25 cellular contexts compared by ENCODE assay signal in the genomic region with DNA sequence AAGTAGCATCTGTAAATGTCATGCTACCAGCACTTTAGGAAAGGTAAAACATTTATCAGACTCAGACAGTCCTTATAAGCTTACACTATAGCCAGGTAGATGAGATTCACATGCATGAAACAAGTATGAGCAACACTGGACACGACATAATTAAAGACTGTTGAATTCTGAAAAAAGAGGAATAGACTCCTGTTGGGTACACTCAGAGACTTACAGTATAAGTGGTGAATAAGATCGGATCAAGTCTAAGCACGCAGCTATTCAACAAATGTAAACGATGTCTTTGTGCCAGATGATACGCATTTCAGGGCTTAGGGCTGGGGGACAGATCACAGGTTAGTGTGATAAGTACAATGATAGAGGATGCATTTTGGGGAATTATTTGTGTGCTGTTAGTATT.
"Had no signal": no experiment of that assay in that cellular context is flagged by ENCODE, and none has a peak within 500 bp of the region (broad histone marks: within the 10 kb centered on the region; RNA-seq: fewer than 3 reads in every experiment).

No MANE protein-coding gene starts in this region.

- H3K27me3 ChIP-seq: dorsolateral prefrontal cortex, esophagus squamous epithelium, ovary, spleen, tibial nerve, upper lobe of left lung had no signal

- H3K36me3 ChIP-seq: esophagus squamous epithelium, ovary, spleen, thoracic aorta, tibial nerve, upper lobe of left lung had no signal

- H3K4me3 ChIP-seq: dorsolateral prefrontal cortex, esophagus squamous epithelium, lung, ovary, psoas muscle, skin epidermis, spleen, thoracic aorta, tibial nerve, upper lobe of left lung had no signal

- H3K9me3 ChIP-seq: esophagus squamous epithelium, ovary, psoas muscle, spleen, thoracic aorta, tibial nerve, upper lobe of left lung had no signal

- ATAC-seq: left lobe of liver; natural killer cell; psoas muscle; right cardiac atrium; stimulated activated memory B cell treated with anti-CD40 and anti-IgM and Interleukin-4, amounts not matched to agents 10 μg/mL and 1 μg/mL and 100 μg/mL, for 72 hours; stimulated activated naive CD8-positive, alpha-beta T cell treated with anti-CD3 and anti-CD28 coated beads, Interleukin-15, Interleukin-2, amounts not matched to agents 100 U/mL and 50 U/mL, for 24 hours had no signal

- H3K27ac ChIP-seq: dorsolateral prefrontal cortex, esophagus squamous epithelium, ovary, psoas muscle, skin epidermis, spleen, thoracic aorta, tibial nerve, upper lobe of left lung had no signal

- DNase-seq: dorsolateral prefrontal cortex; effector CD4-positive, alpha-beta T cell; endodermal cell; erythroblast; esophagus squamous epithelium; hypothalamus; immature natural killer cell; kidney; natural killer cell; occipital lobe; ovary; posterior cingulate gyrus; psoas muscle; right cardiac atrium; spleen; stimulated activated CD4-positive, alpha-beta T cell treated with anti-CD3 and anti-CD28 coated beads, Interleukin-4, amount 100 ng/mL, for 4 hours; stimulated activated naive CD8-positive, alpha-beta T cell treated with anti-CD3 and anti-CD28 coated beads, Interleukin-15, Interleukin-2, amounts not matched to agents 100 U/mL and 50 U/mL, for 24 hours; substantia nigra; upper lobe of left lung had no signal

- H3K4me1 ChIP-seq: psoas muscle, spleen, tibial nerve, upper lobe of left lung had no signal
